ENCODE assay signal across 17 cellular contexts in the genomic region with DNA sequence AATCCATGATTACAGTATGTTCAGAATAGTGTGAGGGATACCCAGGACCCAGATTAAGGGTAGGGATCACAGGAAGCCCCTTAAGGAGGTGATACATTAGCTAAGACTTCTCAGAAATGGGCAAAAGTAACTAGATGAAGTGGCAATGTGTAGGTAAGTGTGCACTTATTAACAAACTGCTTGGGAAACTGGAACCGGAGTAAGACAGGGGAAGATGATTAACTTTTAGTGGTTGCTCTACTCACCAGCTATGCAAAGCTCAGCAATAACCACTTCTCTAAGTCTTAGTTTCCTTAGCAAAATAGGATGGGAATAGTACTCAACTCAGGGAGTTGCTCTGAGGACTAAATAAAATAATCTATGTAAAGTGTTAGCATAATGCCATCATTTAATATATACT.
DNase-seq lines count a peak whose midpoint lies in the region; ATAC-seq and TF ChIP-seq lines count a peak whose summit lies in the region.
"Had no signal": no experiment of that assay in that cellular context is flagged by ENCODE, and none has a peak within 500 bp of the region (broad histone marks: within the 10 kb centered on the region; RNA-seq: fewer than 3 reads in every experiment).

No MANE protein-coding gene starts in this region.

- no peaks in the 10 kb centered on the region for H3K4me1 Mint-ChIP-seq in progenitor cell of endocrine pancreas (ENCODE audit: low read depth)
- H3K4me1 Mint-ChIP-seq in activated CD4-positive, alpha-beta T cell treated with anti-CD3 and anti-CD28 coated beads, Interleukin-2, amount 10 ng/mL, durations not matched to agents 7 days and 5 days = peaks cover 2% of the 10 kb centered on the region
- H3K4me1 Mint-ChIP-seq: CD4-positive, CD25-positive, alpha-beta regulatory T cell; stimulated activated naive B cell treated with anti-CD40 and anti-IgM and Interleukin-4, amounts not matched to agents 10 μg/mL and 1 μg/mL and 100 μg/mL, for 72 hours had no signal

- no peaks in the 10 kb centered on the region for H3K9me3 Mint-ChIP-seq in progenitor cell of endocrine pancreas (ENCODE audit: low read depth)
- H3K9me3 Mint-ChIP-seq in activated CD4-positive, alpha-beta T cell treated with anti-CD3 and anti-CD28 coated beads, Interleukin-2, amount 10 ng/mL, durations not matched to agents 7 days and 5 days = no peaks in the 10 kb centered on the region
- H3K9me3 Mint-ChIP-seq: CD4-positive, CD25-positive, alpha-beta regulatory T cell; stimulated activated naive B cell treated with anti-CD40 and anti-IgM and Interleukin-4, amounts not matched to agents 10 μg/mL and 1 μg/mL and 100 μg/mL, for 72 hours had no signal

- H3K4me3 Mint-ChIP-seq in progenitor cell of endocrine pancreas (ENCODE audit: low read depth) = no peak overlapping the region
- no peak overlapping the region for H3K4me3 Mint-ChIP-seq in activated CD4-positive, alpha-beta T cell treated with anti-CD3 and anti-CD28 coated beads, Interleukin-2, amount 10 ng/mL, durations not matched to agents 7 days and 5 days
- H3K4me3 Mint-ChIP-seq: CD4-positive, CD25-positive, alpha-beta regulatory T cell; stimulated activated naive B cell treated with anti-CD40 and anti-IgM and Interleukin-4, amounts not matched to agents 10 μg/mL and 1 μg/mL and 100 μg/mL, for 72 hours had no signal

- H3K27ac Mint-ChIP-seq in progenitor cell of endocrine pancreas = no peak overlapping the region
- H3K27ac Mint-ChIP-seq in activated CD4-positive, alpha-beta T cell treated with anti-CD3 and anti-CD28 coated beads, Interleukin-2, amount 10 ng/mL, durations not matched to agents 7 days and 5 days = no peak overlapping the region
- H3K27ac Mint-ChIP-seq: CD4-positive, CD25-positive, alpha-beta regulatory T cell; stimulated activated naive B cell treated with anti-CD40 and anti-IgM and Interleukin-4, amounts not matched to agents 10 μg/mL and 1 μg/mL and 100 μg/mL, for 72 hours had no signal

- CTCF ChIA-PET in activated CD4-positive, alpha-beta T cell treated with anti-CD3 and anti-CD28 coated beads, Interleukin-2, amount 10 ng/mL, durations not matched to agents 7 days and 5 days (lab: Charles Lee) = no interaction called here

- peak; percentile 75 for ATAC-seq in GM19035 (IDR thresholded peaks at IDR 0.05; ENCODE audit: unreplicated experiment)
- peak; percentile 82 for ATAC-seq in GM21723 (IDR thresholded peaks at IDR 0.05; ENCODE audit: unreplicated experiment)
- peak; percentile 95 for ATAC-seq in HG03108 (IDR thresholded peaks at IDR 0.05; ENCODE audit: unreplicated experiment)
- ATAC-seq: stimulated activated naive B cell treated with anti-CD40 and anti-IgM and Interleukin-4, amounts not matched to agents 10 μg/mL and 1 μg/mL and 100 μg/mL, for 72 hours had no signal

- no peaks in the 10 kb centered on the region for H3K27me3 Mint-ChIP-seq in progenitor cell of endocrine pancreas
- H3K27me3 Mint-ChIP-seq in activated CD4-positive, alpha-beta T cell treated with anti-CD3 and anti-CD28 coated beads, Interleukin-2, amount 10 ng/mL, durations not matched to agents 7 days and 5 days = no peaks in the 10 kb centered on the region
- H3K27me3 Mint-ChIP-seq: CD4-positive, CD25-positive, alpha-beta regulatory T cell; stimulated activated naive B cell treated with anti-CD40 and anti-IgM and Interleukin-4, amounts not matched to agents 10 μg/mL and 1 μg/mL and 100 μg/mL, for 72 hours had no signal

- H3K36me3 Mint-ChIP-seq in progenitor cell of endocrine pancreas (ENCODE audit: insufficient read depth) = no peaks in the 10 kb centered on the region
- no peaks in the 10 kb centered on the region for H3K36me3 Mint-ChIP-seq in activated CD4-positive, alpha-beta T cell treated with anti-CD3 and anti-CD28 coated beads, Interleukin-2, amount 10 ng/mL, durations not matched to agents 7 days and 5 days (ENCODE audit: low read depth)
- H3K36me3 Mint-ChIP-seq: CD4-positive, CD25-positive, alpha-beta regulatory T cell; stimulated activated naive B cell treated with anti-CD40 and anti-IgM and Interleukin-4, amounts not matched to agents 10 μg/mL and 1 μg/mL and 100 μg/mL, for 72 hours had no signal

- DNase-seq in kidney glomerular epithelial cell (lab: John Stamatoyannopoulos, UW) = peak; percentile 11
- no peak for DNase-seq in progenitor cell of endocrine pancreas (ENCODE audit: low spot score, unreplicated experiment)
- no peak for DNase-seq in activated CD4-positive, alpha-beta T cell treated with anti-CD3 and anti-CD28 coated beads, Interleukin-2, amount 10 ng/mL, durations not matched to agents 7 days and 5 days
- DNase-seq in T-helper 2 cell = no peak
- no peak for DNase-seq in NAMALWA (ENCODE audit: low spot score)
- DNase-seq: activated CD4-positive, alpha-beta T cell treated with anti-CD3 and anti-CD28 coated beads, Interleukin-2, amount 50 U/mL, for 1 hour; activated naive CD4-positive, alpha-beta T cell; CD4-positive, CD25-positive, alpha-beta regulatory T cell; erythroblast; IMR-90; NCI-H1694; NK-92 treated with Interleukin-12 subunit alpha and Interleukin-12 subunit beta, amount 100 ng/mL, for 24 hours; stimulated activated CD4-positive, alpha-beta T cell treated with anti-CD3 and anti-CD28 coated beads, Interleukin-1b, Interleukin-23, amount 100 ng/mL, for 48 hours; stimulated activated naive B cell treated with anti-CD40 and anti-IgM and Interleukin-4, amounts not matched to agents 10 μg/mL and 1 μg/mL and 100 μg/mL, for 72 hours had no signal

- POLR2A ChIA-PET in activated CD4-positive, alpha-beta T cell treated with anti-CD3 and anti-CD28 coated beads, Interleukin-2, amount 10 ng/mL, durations not matched to agents 7 days and 5 days (lab: Charles Lee) = no interaction called here

- TF ChIP-seq CTCF in progenitor cell of endocrine pancreas (IDR thresholded peaks at IDR 0.05; ENCODE audit: unreplicated experiment) = no peak
